Comparison of ENCODE assay signal across 8 cellular contexts in genomic region chr3:9986230-9986725, GRCh38. TPM values are rescaled to one million over a fixed set of nuclear protein-coding genes. Genes with fewer than 3 reads are reported as not detected.
DNase-seq lines count a peak whose midpoint lies in the region; ATAC-seq lines count a peak whose summit lies in the region.

No MANE protein-coding gene starts in this region.

- peak; percentile 31 for ATAC-seq in activated CD4-positive, alpha-beta T cell treated with anti-CD3 and anti-CD28 coated beads for 36 hours
- peak; percentile 30 for ATAC-seq in HG03066 (IDR thresholded peaks at IDR 0.05; ENCODE audit: low read depth, unreplicated experiment)
- peak; percentile 41 for ATAC-seq in activated T-helper 17 cell treated with anti-CD3 and anti-CD28 coated beads, Interleukin-2, amount 50 U/mL, for 72 hours (replicated peaks)
- peak; percentile 60 for ATAC-seq in stimulated activated naive CD8-positive, alpha-beta T cell treated with anti-CD3 and anti-CD28 coated beads, Interleukin-15, amount 100 ng/mL, for 72 hours

- H3K4me3 ChIP-seq in iPS-15b (ENCODE audit: low read depth, low read length): peak overlapping the region; percentile 99

- peak overlapping the region; percentile 98 for H3K27ac Mint-ChIP-seq in activated CD4-positive, alpha-beta T cell treated with anti-CD3 and anti-CD28 coated beads for 36 hours
- H3K27ac Mint-ChIP-seq in activated T-helper 17 cell treated with anti-CD3 and anti-CD28 coated beads, Interleukin-2, amount 50 U/mL, for 72 hours: peak overlapping the region; percentile 98
- H3K27ac Mint-ChIP-seq in stimulated activated naive CD8-positive, alpha-beta T cell treated with anti-CD3 and anti-CD28 coated beads, Interleukin-15, amount 100 ng/mL, for 72 hours: peak overlapping the region; percentile 100

- POLR2A ChIA-PET in activated CD4-positive, alpha-beta T cell treated with anti-CD3 and anti-CD28 coated beads for 36 hours (lab: Charles Lee): interaction anchor here (0.6 to 2.2 kb wide), 7 partner anchors 9 to 242 kb away, joined by 3 to 16 read pairs (median 4); partner anchors contain the start of genes ARPC4, CRELD1 and FANCD2

- H3K27me3 Mint-ChIP-seq in activated CD4-positive, alpha-beta T cell treated with anti-CD3 and anti-CD28 coated beads for 36 hours: no peaks in the 10 kb centered on the region
- no peaks in the 10 kb centered on the region for H3K27me3 Mint-ChIP-seq in activated T-helper 17 cell treated with anti-CD3 and anti-CD28 coated beads, Interleukin-2, amount 50 U/mL, for 72 hours
- no peaks in the 10 kb centered on the region for H3K27me3 Mint-ChIP-seq in stimulated activated naive CD8-positive, alpha-beta T cell treated with anti-CD3 and anti-CD28 coated beads, Interleukin-15, amount 100 ng/mL, for 72 hours

- CTCF ChIA-PET in activated CD4-positive, alpha-beta T cell treated with anti-CD3 and anti-CD28 coated beads for 36 hours (lab: Charles Lee): interaction anchor here (1.2 to 2.1 kb wide), 3 partner anchors 9 to 54 kb away, joined by 5 to 23 read pairs (median 8); partner anchors contain the start of gene CRELD1

- H3K36me3 ChIP-seq in iPS-15b (ENCODE audit: control insufficient read depth, insufficient read depth, low read length): no peaks in the 10 kb centered on the region

- no peaks in the 10 kb centered on the region for H3K9me3 Mint-ChIP-seq in activated CD4-positive, alpha-beta T cell treated with anti-CD3 and anti-CD28 coated beads for 36 hours (ENCODE audit: low read depth)
- H3K9me3 Mint-ChIP-seq in activated T-helper 17 cell treated with anti-CD3 and anti-CD28 coated beads, Interleukin-2, amount 50 U/mL, for 72 hours: no peaks in the 10 kb centered on the region
- H3K9me3 Mint-ChIP-seq in stimulated activated naive CD8-positive, alpha-beta T cell treated with anti-CD3 and anti-CD28 coated beads, Interleukin-15, amount 100 ng/mL, for 72 hours: no peaks in the 10 kb centered on the region

- no peaks in the 10 kb centered on the region for H3K27me3 ChIP-seq in iPS-15b (ENCODE audit: control insufficient read depth, insufficient read depth, low read length)

- H3K4me1 Mint-ChIP-seq in activated CD4-positive, alpha-beta T cell treated with anti-CD3 and anti-CD28 coated beads for 36 hours: peaks cover 32% of the 10 kb centered on the region
- peaks cover 3% of the 10 kb centered on the region for H3K4me1 Mint-ChIP-seq in activated T-helper 17 cell treated with anti-CD3 and anti-CD28 coated beads, Interleukin-2, amount 50 U/mL, for 72 hours
- H3K4me1 Mint-ChIP-seq in stimulated activated naive CD8-positive, alpha-beta T cell treated with anti-CD3 and anti-CD28 coated beads, Interleukin-15, amount 100 ng/mL, for 72 hours: peaks cover 18% of the 10 kb centered on the region

- H3K4me1 ChIP-seq in iPS-15b (ENCODE audit: control insufficient read depth, insufficient read depth, low read length): no peaks in the 10 kb centered on the region

- DNase-seq in activated CD4-positive, alpha-beta T cell treated with anti-CD3 and anti-CD28 coated beads for 36 hours: no peak
- DNase-seq in activated CD4-positive, alpha-beta T cell treated with anti-CD3 and anti-CD28 coated beads, Interleukin-2, amount 50 U/mL, for 1 hour: no peak
- DNase-seq in stimulated activated naive CD8-positive, alpha-beta T cell treated with anti-CD3 and anti-CD28 coated beads, Interleukin-15, amount 100 ng/mL, for 72 hours: no peak
- DNase-seq in islet precursor cell: no peak
- no peak for DNase-seq in NCI-H2029 (lab: John Stamatoyannopoulos, UW)

- peak overlapping the region; percentile 94 for H3K9ac ChIP-seq in iPS-15b (ENCODE audit: low read depth, low read length)

- no peaks in the 10 kb centered on the region for H3K9me3 ChIP-seq in iPS-15b (ENCODE audit: control insufficient read depth, insufficient read depth, low read length)

- H3K4me3 Mint-ChIP-seq in activated CD4-positive, alpha-beta T cell treated with anti-CD3 and anti-CD28 coated beads for 36 hours: peak overlapping the region; percentile 94
- H3K4me3 Mint-ChIP-seq in activated T-helper 17 cell treated with anti-CD3 and anti-CD28 coated beads, Interleukin-2, amount 50 U/mL, for 72 hours: peak overlapping the region; percentile 95
- peak overlapping the region; percentile 98 to 100 for H3K4me3 Mint-ChIP-seq in stimulated activated naive CD8-positive, alpha-beta T cell treated with anti-CD3 and anti-CD28 coated beads, Interleukin-15, amount 100 ng/mL, for 72 hours

- intact Hi-C loops in activated CD4-positive, alpha-beta T cell treated with anti-CD3 and anti-CD28 coated beads for 36 hours (cut with DNase I, micrococcal nuclease): loop anchor here (1.0 to 10.0 kb wide), 13 partner anchors 25 to 1023 kb away; partner anchors contain the start of genes CRELD1 (in 2 of the 2), ARPC4 (in 1 of the 2), BRK1 (in 1 of the 2) and BRPF1 (in 1 of the 2)

- H3K36me3 Mint-ChIP-seq in activated CD4-positive, alpha-beta T cell treated with anti-CD3 and anti-CD28 coated beads for 36 hours (ENCODE audit: low read depth): peaks cover 27% of the 10 kb centered on the region
- peaks cover 77% of the 10 kb centered on the region for H3K36me3 Mint-ChIP-seq in activated T-helper 17 cell treated with anti-CD3 and anti-CD28 coated beads, Interleukin-2, amount 50 U/mL, for 72 hours (ENCODE audit: low read depth)

RNA-seq across cellular contexts. Expression of gene EMC3, which starts 0.4 kb away (rescaled TPM):
- total RNA-seq in activated CD4-positive, alpha-beta T cell treated with anti-CD3 and anti-CD28 coated beads for 36 hours: 10 to 100 TPM; 37.2 to 38.4 TPM
- total RNA-seq in activated T-helper 17 cell treated with anti-CD3 and anti-CD28 coated beads, Interleukin-2, amount 50 U/mL, for 72 hours: 10 to 100 TPM; 50.3 to 59.7 TPM

RNA-seq across cellular contexts. Expression of gene PRRT3, which starts 34.1 kb away (rescaled TPM):
- 1 to 10 TPM; 8.1 to 9.7 TPM for total RNA-seq in activated CD4-positive, alpha-beta T cell treated with anti-CD3 and anti-CD28 coated beads for 36 hours
- total RNA-seq in activated T-helper 17 cell treated with anti-CD3 and anti-CD28 coated beads, Interleukin-2, amount 50 U/mL, for 72 hours: 1 to 10 TPM; 3.2 to 9.1 TPM

RNA-seq across cellular contexts. Expression of gene FANCD2, which starts 40.0 kb away (rescaled TPM):
- total RNA-seq in activated CD4-positive, alpha-beta T cell treated with anti-CD3 and anti-CD28 coated beads for 36 hours: 10 to 100 TPM; 86.4 to 87.7 TPM
- 10 to 100 TPM; 59.0 to 74.0 TPM for total RNA-seq in activated T-helper 17 cell treated with anti-CD3 and anti-CD28 coated beads, Interleukin-2, amount 50 U/mL, for 72 hours

RNA-seq across cellular contexts. Expression of gene CRELD1, which starts 52.6 kb away (rescaled TPM):
- total RNA-seq in activated CD4-positive, alpha-beta T cell treated with anti-CD3 and anti-CD28 coated beads for 36 hours: 10 to 100 TPM; 12.6 to 14.7 TPM
- total RNA-seq in activated T-helper 17 cell treated with anti-CD3 and anti-CD28 coated beads, Interleukin-2, amount 50 U/mL, for 72 hours: 10 to 100 TPM; 14.2 to 36.7 TPM
